Comparison of ENCODE assay signal across 21 cellular contexts in the genomic region with DNA sequence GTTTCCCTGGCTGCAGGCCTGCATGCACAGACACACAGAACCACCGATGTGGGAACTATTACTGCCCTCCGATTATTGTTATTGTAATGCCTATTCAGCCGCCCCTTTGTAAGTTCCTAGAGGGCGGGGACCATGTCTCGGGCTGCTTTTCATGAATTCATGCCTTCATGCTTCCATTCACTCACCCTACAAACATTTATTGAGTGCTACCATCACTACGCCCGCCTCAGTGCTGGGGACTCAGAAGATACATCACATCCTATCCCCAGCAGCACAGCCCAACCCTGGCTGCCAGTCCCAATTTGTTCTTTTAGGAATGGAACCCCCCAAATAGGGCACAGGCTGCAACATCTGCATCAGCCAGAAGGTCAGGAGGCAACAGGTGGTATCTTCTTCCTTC.
"Had no signal": no experiment of that assay in that cellular context is flagged by ENCODE, and none has a peak within 500 bp of the region (broad histone marks: within the 10 kb centered on the region; RNA-seq: fewer than 3 reads in every experiment).

No MANE protein-coding gene starts in this region.

- H3K4me2 ChIP-seq: KMS-11, SK-N-SH had no signal

- H3K9me3 Mint-ChIP-seq: IgD-negative memory B cell had no signal

- H3K9me3 ChIP-seq: SK-N-SH had no signal

- H3K27ac ChIP-seq: KMS-11 had no signal

- H3K27me3 Mint-ChIP-seq: IgD-negative memory B cell had no signal

- H3K4me3 ChIP-seq: K562 had no signal

- H3K9me2 ChIP-seq: SK-N-SH had no signal

- H3K4me1 Mint-ChIP-seq: IgD-negative memory B cell had no signal

- FAIRE-seq: K562, RCC 7860 had no signal

- ATAC-seq: K562 had no signal

- DNase-seq: Kasumi-1, NCI-H1092, NCI-H1105 treated with DMSO at 0.1 percent for 48 hours, NCI-H1417 treated with DMSO at 0.1 percent for 48 hours, NCI-H187, NCI-H2029, NCI-H2081 treated with DMSO at 0.1 percent for 48 hours, NCI-H2171, NCI-H226, NCI-H446, NCI-H510A, NCI-H524 treated with DMSO at 0.1 percent for 48 hours, NCI-H69, NCI-H774, Right ventricle myocardium superior, SK-N-SH, SW 1271 had no signal

- H3K9ac ChIP-seq: KMS-11, SK-N-SH had no signal

- H3K36me3 Mint-ChIP-seq: IgD-negative memory B cell had no signal
